In genomic region chr3:13878711-13879101, GRCh38 we compare ENCODE assay signal across 9 cellular contexts. TPM values are rescaled to one million over a fixed set of nuclear protein-coding genes. Genes with fewer than 3 reads are reported as not detected.
A peak's percentile ranks its signal among the peaks of the same experiment; 100 is the strongest.
DNase-seq lines count a peak whose midpoint lies in the region; ATAC-seq, FAIRE-seq and TF ChIP-seq lines count a peak whose summit lies in the region.
"Had no signal": no experiment of that assay in that cellular context is flagged by ENCODE, and none has a peak within 500 bp of the region (broad histone marks: within the 10 kb centered on the region; RNA-seq: fewer than 3 reads in every experiment).

No MANE protein-coding gene starts in this region.

- H3K9me3 Mint-ChIP-seq in activated CD4-positive, alpha-beta memory T cell treated with anti-CD3 and anti-CD28 coated beads for 36 hours, result no peaks in the 10 kb centered on the region
- no peaks in the 10 kb centered on the region for H3K9me3 Mint-ChIP-seq in activated CD4-positive, alpha-beta memory T cell treated with anti-CD3 and anti-CD28 coated beads, Interleukin-2, amount 10 ng/mL, durations not matched to agents 7 days and 5 days
- H3K9me3 Mint-ChIP-seq in activated naive CD4-positive, alpha-beta T cell treated with anti-CD3 and anti-CD28 coated beads, Interleukin-2, amount 10 ng/mL, durations not matched to agents 7 days and 5 days, result no peaks in the 10 kb centered on the region
- peaks cover 0 to 2% (median 0%) of the 10 kb centered on the region in 6 donors for H3K9me3 Mint-ChIP-seq in immature natural killer cell
- H3K9me3 Mint-ChIP-seq in stimulated activated memory B cell treated with anti-CD40 and anti-IgM and Interleukin-4, amounts not matched to agents 10 μg/mL and 1 μg/mL and 100 μg/mL, for 72 hours, result peaks cover 3% of the 10 kb centered on the region
- H3K9me3 Mint-ChIP-seq in osteocyte (ENCODE audit: unreplicated experiment), result no peaks in the 10 kb centered on the region

- TF ChIP-seq POLR2A in H54 (IDR thresholded peaks at IDR 0.05; ENCODE audit: low read depth, low read length), result no peak

- no peak for ATAC-seq in stimulated activated memory B cell treated with anti-CD40 and anti-IgM and Interleukin-4, amounts not matched to agents 10 μg/mL and 1 μg/mL and 100 μg/mL, for 72 hours

- no peak for TF ChIP-seq CTCF in osteocyte (IDR thresholded peaks at IDR 0.05)

- DNase-seq in activated CD4-positive, alpha-beta memory T cell treated with anti-CD3 and anti-CD28 coated beads for 36 hours, result peak; percentile 32
- no peak for DNase-seq in activated CD4-positive, alpha-beta memory T cell treated with anti-CD3 and anti-CD28 coated beads, Interleukin-2, amount 10 ng/mL, durations not matched to agents 7 days and 5 days
- peak; percentile 40 for DNase-seq in activated naive CD4-positive, alpha-beta T cell treated with anti-CD3 and anti-CD28 coated beads, Interleukin-2, amount 10 ng/mL, durations not matched to agents 7 days and 5 days
- DNase-seq in immature natural killer cell (no peak), H54 (ENCODE audit: insufficient read length, low spot score) (no peak), osteocyte (ENCODE audit: extremely low spot score, unreplicated experiment) (no peak), RKO (ENCODE audit: low spot score) (no peak)
- DNase-seq: NCI-H1048 had no signal

- H3K4me3 Mint-ChIP-seq in activated CD4-positive, alpha-beta memory T cell treated with anti-CD3 and anti-CD28 coated beads for 36 hours, result peak overlapping the region; percentile 70
- no peak overlapping the region for H3K4me3 Mint-ChIP-seq in activated CD4-positive, alpha-beta memory T cell treated with anti-CD3 and anti-CD28 coated beads, Interleukin-2, amount 10 ng/mL, durations not matched to agents 7 days and 5 days
- H3K4me3 Mint-ChIP-seq in activated naive CD4-positive, alpha-beta T cell treated with anti-CD3 and anti-CD28 coated beads, Interleukin-2, amount 10 ng/mL, durations not matched to agents 7 days and 5 days, result peak overlapping the region; percentile 61
- H3K4me3 Mint-ChIP-seq in immature natural killer cell (peak overlapping the region in 3 of 5 donors; percentile 16 to 22 (median 18)), osteocyte (ENCODE audit: unreplicated experiment) (no peak overlapping the region)
- H3K4me3 Mint-ChIP-seq in stimulated activated memory B cell treated with anti-CD40 and anti-IgM and Interleukin-4, amounts not matched to agents 10 μg/mL and 1 μg/mL and 100 μg/mL, for 72 hours, result peak overlapping the region; percentile 13

- H3K4me1 Mint-ChIP-seq in activated CD4-positive, alpha-beta memory T cell treated with anti-CD3 and anti-CD28 coated beads for 36 hours (ENCODE audit: low read depth), result peaks cover 2% of the 10 kb centered on the region
- H3K4me1 Mint-ChIP-seq in activated CD4-positive, alpha-beta memory T cell treated with anti-CD3 and anti-CD28 coated beads, Interleukin-2, amount 10 ng/mL, durations not matched to agents 7 days and 5 days, result peaks cover 8% of the 10 kb centered on the region
- peaks cover 14% of the 10 kb centered on the region for H3K4me1 Mint-ChIP-seq in activated naive CD4-positive, alpha-beta T cell treated with anti-CD3 and anti-CD28 coated beads, Interleukin-2, amount 10 ng/mL, durations not matched to agents 7 days and 5 days
- H3K4me1 Mint-ChIP-seq in immature natural killer cell (peaks cover 0 to 2% of the 10 kb centered on the region in 2 donors), osteocyte (ENCODE audit: unreplicated experiment) (peaks cover 4% of the 10 kb centered on the region)
- peaks cover 5% of the 10 kb centered on the region for H3K4me1 Mint-ChIP-seq in stimulated activated memory B cell treated with anti-CD40 and anti-IgM and Interleukin-4, amounts not matched to agents 10 μg/mL and 1 μg/mL and 100 μg/mL, for 72 hours

- H3K36me3 Mint-ChIP-seq in activated CD4-positive, alpha-beta memory T cell treated with anti-CD3 and anti-CD28 coated beads for 36 hours, result no peaks in the 10 kb centered on the region
- H3K36me3 Mint-ChIP-seq in activated CD4-positive, alpha-beta memory T cell treated with anti-CD3 and anti-CD28 coated beads, Interleukin-2, amount 10 ng/mL, durations not matched to agents 7 days and 5 days (ENCODE audit: low read depth), result no peaks in the 10 kb centered on the region
- H3K36me3 Mint-ChIP-seq in activated naive CD4-positive, alpha-beta T cell treated with anti-CD3 and anti-CD28 coated beads, Interleukin-2, amount 10 ng/mL, durations not matched to agents 7 days and 5 days, result no peaks in the 10 kb centered on the region
- H3K36me3 Mint-ChIP-seq in immature natural killer cell, result peaks cover 0 to 5% (median 3%) of the 10 kb centered on the region in 3 donors
- H3K36me3 Mint-ChIP-seq in stimulated activated memory B cell treated with anti-CD40 and anti-IgM and Interleukin-4, amounts not matched to agents 10 μg/mL and 1 μg/mL and 100 μg/mL, for 72 hours, result no peaks in the 10 kb centered on the region
- H3K36me3 Mint-ChIP-seq in osteocyte (ENCODE audit: unreplicated experiment), result no peaks in the 10 kb centered on the region

- H3K27me3 Mint-ChIP-seq in activated CD4-positive, alpha-beta memory T cell treated with anti-CD3 and anti-CD28 coated beads for 36 hours, result peaks cover 11% of the 10 kb centered on the region
- H3K27me3 Mint-ChIP-seq in activated CD4-positive, alpha-beta memory T cell treated with anti-CD3 and anti-CD28 coated beads, Interleukin-2, amount 10 ng/mL, durations not matched to agents 7 days and 5 days, result peaks cover 72% of the 10 kb centered on the region
- peaks cover 88% of the 10 kb centered on the region for H3K27me3 Mint-ChIP-seq in activated naive CD4-positive, alpha-beta T cell treated with anti-CD3 and anti-CD28 coated beads, Interleukin-2, amount 10 ng/mL, durations not matched to agents 7 days and 5 days
- H3K27me3 Mint-ChIP-seq in immature natural killer cell (ENCODE audit: low read depth in 3 of 3) (peaks cover 7 to 22% (median 16%) of the 10 kb centered on the region in 3 donors), osteocyte (ENCODE audit: unreplicated experiment) (peaks cover 61% of the 10 kb centered on the region)
- H3K27me3 Mint-ChIP-seq in stimulated activated memory B cell treated with anti-CD40 and anti-IgM and Interleukin-4, amounts not matched to agents 10 μg/mL and 1 μg/mL and 100 μg/mL, for 72 hours, result peaks cover 80% of the 10 kb centered on the region

- CTCF ChIA-PET in activated CD4-positive, alpha-beta memory T cell treated with anti-CD3 and anti-CD28 coated beads for 36 hours (lab: Charles Lee), result interaction anchor here (1.2 to 21.6 kb wide), 4 partner anchors 12 to 227 kb away, joined by 3 to 567 read pairs (median 22); no protein-coding TSS in a partner anchor
- CTCF ChIA-PET in activated CD4-positive, alpha-beta memory T cell treated with anti-CD3 and anti-CD28 coated beads, Interleukin-2, amount 10 ng/mL, durations not matched to agents 7 days and 5 days (lab: Charles Lee), result interaction anchor here (14.9 kb wide), 1 partner anchor 226 kb away, joined by 327 read pairs; no protein-coding TSS in a partner anchor
- CTCF ChIA-PET in activated naive CD4-positive, alpha-beta T cell treated with anti-CD3 and anti-CD28 coated beads, Interleukin-2, amount 10 ng/mL, durations not matched to agents 7 days and 5 days (lab: Charles Lee), result interaction anchor here (14.2 kb wide), 1 partner anchor 222 kb away, joined by 470 read pairs; no protein-coding TSS in a partner anchor

- POLR2A ChIA-PET in activated CD4-positive, alpha-beta memory T cell treated with anti-CD3 and anti-CD28 coated beads for 36 hours (lab: Charles Lee), result no interaction called here
- POLR2A ChIA-PET in activated CD4-positive, alpha-beta memory T cell treated with anti-CD3 and anti-CD28 coated beads, Interleukin-2, amount 10 ng/mL, durations not matched to agents 7 days and 5 days (lab: Charles Lee), result interaction anchor here (1.1 kb wide), 1 partner anchor 221 kb away, joined by 4 read pairs; no protein-coding TSS in a partner anchor

- no peak for FAIRE-seq in H54 (lab: Jason Lieb, UNC)

- no peak overlapping the region for H3K27ac Mint-ChIP-seq in activated CD4-positive, alpha-beta memory T cell treated with anti-CD3 and anti-CD28 coated beads for 36 hours
- H3K27ac Mint-ChIP-seq in activated CD4-positive, alpha-beta memory T cell treated with anti-CD3 and anti-CD28 coated beads, Interleukin-2, amount 10 ng/mL, durations not matched to agents 7 days and 5 days, result no peak overlapping the region
- H3K27ac Mint-ChIP-seq in activated naive CD4-positive, alpha-beta T cell treated with anti-CD3 and anti-CD28 coated beads, Interleukin-2, amount 10 ng/mL, durations not matched to agents 7 days and 5 days, result no peak overlapping the region
- no peak overlapping the region for H3K27ac Mint-ChIP-seq in immature natural killer cell
- H3K27ac Mint-ChIP-seq in stimulated activated memory B cell treated with anti-CD40 and anti-IgM and Interleukin-4, amounts not matched to agents 10 μg/mL and 1 μg/mL and 100 μg/mL, for 72 hours, result no peak overlapping the region
- H3K27ac Mint-ChIP-seq in osteocyte (ENCODE audit: unreplicated experiment), result no peak overlapping the region

- intact Hi-C loops in activated CD4-positive, alpha-beta memory T cell treated with anti-CD3 and anti-CD28 coated beads for 36 hours (cut with micrococcal nuclease), result no loop called here

RNA-seq across cellular contexts. Expression of gene WNT7A, which starts 1.2 kb away (rescaled TPM):
- total RNA-seq in activated CD4-positive, alpha-beta memory T cell treated with anti-CD3 and anti-CD28 coated beads for 36 hours, result under 1 TPM; 0.29 to 0.33 TPM
- under 1 TPM in 1 of 2 experiments, not detected in 1; 0.13 TPM for total RNA-seq in activated CD4-positive, alpha-beta memory T cell treated with anti-CD3 and anti-CD28 coated beads, Interleukin-2, amount 10 ng/mL, durations not matched to agents 7 days and 5 days
- not detected for polyA plus RNA-seq in immature natural killer cell
- not detected in 2 replicates for total RNA-seq in osteocyte

Comparison
In these comparisons a context has a peak if more than half of its experiments do, and no peak if none do; other contexts are left out.
1. DNase-seq: peak in activated CD4-positive, alpha-beta memory T cell treated with anti-CD3 and anti-CD28 coated beads for 36 hours (single experiment) and activated naive CD4-positive, alpha-beta T cell treated with anti-CD3 and anti-CD28 coated beads, Interleukin-2, amount 10 ng/mL, durations not matched to agents 7 days and 5 days (single experiment); none in activated CD4-positive, alpha-beta memory T cell treated with anti-CD3 and anti-CD28 coated beads, Interleukin-2, amount 10 ng/mL, durations not matched to agents 7 days and 5 days (single experiment), immature natural killer cell (0 of 3), H54 (single experiment), osteocyte (single experiment) and RKO (single experiment).
2. H3K4me3 Mint-ChIP-seq: peak in activated CD4-positive, alpha-beta memory T cell treated with anti-CD3 and anti-CD28 coated beads for 36 hours (single experiment), activated naive CD4-positive, alpha-beta T cell treated with anti-CD3 and anti-CD28 coated beads, Interleukin-2, amount 10 ng/mL, durations not matched to agents 7 days and 5 days (single experiment), immature natural killer cell (3 of 5) and stimulated activated memory B cell treated with anti-CD40 and anti-IgM and Interleukin-4, amounts not matched to agents 10 μg/mL and 1 μg/mL and 100 μg/mL, for 72 hours (single experiment); none in activated CD4-positive, alpha-beta memory T cell treated with anti-CD3 and anti-CD28 coated beads, Interleukin-2, amount 10 ng/mL, durations not matched to agents 7 days and 5 days (single experiment) and osteocyte (single experiment).